In the genomic region with DNA sequence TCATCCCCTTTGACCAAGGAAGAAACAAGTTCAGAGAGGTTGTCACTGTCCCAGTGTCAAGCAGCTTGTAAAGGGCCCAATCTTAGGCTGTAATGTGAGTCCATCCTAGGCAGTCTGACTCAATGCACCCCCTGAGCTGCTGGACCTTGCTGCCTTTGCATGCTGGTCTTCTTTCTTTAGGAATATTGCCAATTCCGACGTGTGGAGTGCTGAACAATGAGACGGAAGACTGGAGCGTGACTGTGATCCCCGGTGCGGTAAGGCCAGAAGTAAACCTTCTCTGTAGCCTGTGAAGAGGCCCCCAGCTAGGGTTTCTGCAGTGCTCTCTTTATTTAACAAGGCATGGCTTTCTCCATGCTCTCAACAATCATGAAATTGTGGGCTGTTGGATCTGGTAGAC, we compare ENCODE assay signal across 8 cellular contexts. TPM values are rescaled to one million over a fixed set of nuclear protein-coding genes. Genes with fewer than 3 reads are reported as not detected.
DNase-seq lines count a peak whose midpoint lies in the region; ATAC-seq and TF ChIP-seq lines count a peak whose summit lies in the region.
"Had no signal": no experiment of that assay in that cellular context is flagged by ENCODE, and none has a peak within 500 bp of the region (broad histone marks: within the 10 kb centered on the region; RNA-seq: fewer than 3 reads in every experiment).

No MANE protein-coding gene starts in this region.

- no peaks in the 10 kb centered on the region for H3K27me3 Mint-ChIP-seq in activated CD4-positive, alpha-beta T cell treated with anti-CD3 and anti-CD28 coated beads for 36 hours

- H3K9me3 Mint-ChIP-seq in activated CD4-positive, alpha-beta T cell treated with anti-CD3 and anti-CD28 coated beads for 36 hours (ENCODE audit: low read depth): no peaks in the 10 kb centered on the region

- CTCF ChIA-PET in activated CD4-positive, alpha-beta T cell treated with anti-CD3 and anti-CD28 coated beads for 36 hours (lab: Charles Lee): no interaction called here

- 25 to 41% methylated on average over 3 to 4 of the region's 6 CpGs for WGBS in esophagus squamous epithelium, 2 donors

- H3K36me3 Mint-ChIP-seq in activated CD4-positive, alpha-beta T cell treated with anti-CD3 and anti-CD28 coated beads for 36 hours (ENCODE audit: low read depth): peaks cover 2% of the 10 kb centered on the region

- H3K4me1 Mint-ChIP-seq in activated CD4-positive, alpha-beta T cell treated with anti-CD3 and anti-CD28 coated beads for 36 hours: peaks cover 15% of the 10 kb centered on the region

- H3K27me3 ChIP-seq in esophagus squamous epithelium (no peaks in the 10 kb centered on the region), stomach smooth muscle (ENCODE audit: control insufficient read depth in 1 of 2, insufficient read depth in 2 of 2, low read length in 2 of 2) (no peaks in the 10 kb centered on the region)
- H3K27me3 ChIP-seq: foreskin keratinocyte had no signal

- no peak for ATAC-seq in activated CD4-positive, alpha-beta T cell treated with anti-CD3 and anti-CD28 coated beads for 36 hours
- no peak for ATAC-seq in GM19328 (IDR thresholded peaks at IDR 0.05; ENCODE audit: unreplicated experiment)

- peak overlapping the region; percentile 72 to 92 (median 88) for H3K4me3 ChIP-seq in esophagus squamous epithelium
- H3K4me3 ChIP-seq in stomach smooth muscle (ENCODE audit: low read length in 2 of 2): peak overlapping the region; percentile 78 to 97

- no peak for DNase-seq in activated CD4-positive, alpha-beta T cell treated with anti-CD3 and anti-CD28 coated beads for 36 hours
- DNase-seq in activated CD4-positive, alpha-beta T cell treated with anti-CD3 and anti-CD28 coated beads, Interleukin-2, amount 50 U/mL, for 1 hour: no peak
- no peak for DNase-seq in esophagus squamous epithelium (lab: John Stamatoyannopoulos, UW)
- no peak for DNase-seq in UCSD-AML1 (lab: John Stamatoyannopoulos, UW; ENCODE audit: unreplicated experiment)
- DNase-seq: COR-L47, foreskin keratinocyte had no signal

- no peak overlapping the region for H3K27ac Mint-ChIP-seq in activated CD4-positive, alpha-beta T cell treated with anti-CD3 and anti-CD28 coated beads for 36 hours

- H3K27ac ChIP-seq in esophagus squamous epithelium (no peak overlapping the region), stomach smooth muscle (ENCODE audit: low read length) (no peak overlapping the region)
- H3K27ac ChIP-seq: foreskin keratinocyte had no signal

- H3K4me1 ChIP-seq in esophagus squamous epithelium (peaks cover 9 to 27% (median 16%) of the 10 kb centered on the region in 3 donors), stomach smooth muscle (ENCODE audit: control insufficient read depth, insufficient read depth, low read length) (peaks cover 15% of the 10 kb centered on the region)

- TF ChIP-seq POLR2A in esophagus squamous epithelium (IDR thresholded peaks at IDR 0.05): no peak

- intact Hi-C loops in activated CD4-positive, alpha-beta T cell treated with anti-CD3 and anti-CD28 coated beads for 36 hours (cut with DNase I, micrococcal nuclease): loop anchor here (1.0 to 5.0 kb wide), 7 partner anchors 39 to 401 kb away; a partner anchor contains a TSS
- intact Hi-C loops in esophagus squamous epithelium (cut with DNase I): no loop called here

- TF ChIP-seq CTCF in esophagus squamous epithelium (IDR thresholded peaks at IDR 0.05): no peak

- H3K4me3 Mint-ChIP-seq in activated CD4-positive, alpha-beta T cell treated with anti-CD3 and anti-CD28 coated beads for 36 hours: peak overlapping the region; percentile 78

- peak overlapping the region; percentile 21 to 85 for H3K9ac ChIP-seq in stomach smooth muscle (ENCODE audit: low read length in 2 of 2)

- H3K9me3 ChIP-seq in esophagus squamous epithelium: no peaks in the 10 kb centered on the region
- no peaks in the 10 kb centered on the region for H3K9me3 ChIP-seq in stomach smooth muscle (ENCODE audit: control insufficient read depth in 2 of 2, low read length in 2 of 2)

- POLR2A ChIA-PET in activated CD4-positive, alpha-beta T cell treated with anti-CD3 and anti-CD28 coated beads for 36 hours (lab: Charles Lee): interaction anchor here (2.0 kb wide), 1 partner anchor 41 kb away, joined by 5 read pairs; a partner anchor contains a TSS

- H3K36me3 ChIP-seq in esophagus squamous epithelium (peaks cover 0 to 34% (median 0%) of the 10 kb centered on the region in 3 donors), stomach smooth muscle (ENCODE audit: control insufficient read depth in 2 of 2, insufficient read depth in 2 of 2, low read length in 2 of 2) (peaks cover 12 to 17% of the 10 kb centered on the region in 2 donors)

RNA-seq across cellular contexts. Expression of a gene that starts 1.0 kb away (rescaled TPM):
- total RNA-seq in activated CD4-positive, alpha-beta T cell treated with anti-CD3 and anti-CD28 coated beads for 36 hours: 1 to 10 TPM; 4.4 to 4.5 TPM
- total RNA-seq in esophagus squamous epithelium: 1 to 10 TPM; 3.0 to 5.9 (median 3.2) TPM

RNA-seq across cellular contexts. Expression of a gene that starts 38.2 kb away (rescaled TPM):
- 10 to 100 TPM; 60.4 to 77.1 TPM for total RNA-seq in activated CD4-positive, alpha-beta T cell treated with anti-CD3 and anti-CD28 coated beads for 36 hours
- 10 to 100 TPM; 20.6 to 50.2 (median 26.1) TPM for total RNA-seq in esophagus squamous epithelium

RNA-seq across cellular contexts. Expression of a gene that starts 38.4 kb away (rescaled TPM):
- 10 to 100 TPM; 52.7 to 61.0 TPM for total RNA-seq in activated CD4-positive, alpha-beta T cell treated with anti-CD3 and anti-CD28 coated beads for 36 hours
- 100 to 1,000 TPM in 3 of 4 donors, 10 to 100 TPM in 1; 79.3 to 123 (median 104) TPM for total RNA-seq in esophagus squamous epithelium

RNA-seq across cellular contexts. Expression of a gene that starts 40.3 kb away (rescaled TPM):
- 10 to 100 TPM; 71.9 to 79.1 TPM for total RNA-seq in activated CD4-positive, alpha-beta T cell treated with anti-CD3 and anti-CD28 coated beads for 36 hours
- 10 to 100 TPM; 11.8 to 27.5 (median 15.5) TPM for total RNA-seq in esophagus squamous epithelium
